1 cellular context compared by ENCODE assay signal in the genomic region with DNA sequence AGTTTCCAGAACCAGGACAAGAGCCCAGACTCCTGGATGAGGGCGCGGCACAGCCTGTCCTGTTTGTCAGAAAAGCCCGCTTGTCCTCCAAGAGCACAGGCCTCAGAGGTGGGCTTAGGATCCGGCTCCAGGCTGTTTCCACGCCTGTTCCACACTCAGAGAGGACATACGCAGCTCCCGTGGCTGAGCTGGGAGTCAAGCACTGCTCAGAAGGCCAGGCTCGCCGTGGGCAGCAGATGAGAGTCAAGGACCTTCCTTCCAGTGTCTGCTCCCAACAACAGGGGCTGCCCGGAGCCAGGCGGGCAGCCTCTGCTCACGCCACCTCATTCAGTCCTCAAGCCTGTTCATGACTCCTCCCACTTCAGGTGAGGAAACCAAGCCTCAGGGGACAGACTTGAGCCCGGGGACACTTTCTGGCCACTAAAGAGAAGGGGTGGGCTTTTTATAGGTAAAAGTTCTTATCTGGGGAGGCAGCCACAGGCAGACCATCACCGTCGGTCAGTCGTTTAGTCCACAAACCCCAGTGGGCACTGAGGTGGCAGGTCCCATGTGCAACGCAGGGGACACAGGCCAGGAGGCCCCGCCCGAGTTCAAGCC.
TF ChIP-seq lines count a peak whose summit lies in the region.

No MANE protein-coding gene starts in this region.

TF ChIP-seq in liver, 16 proteins besides CTCF, POLR2A, EP300 and RAD21:
- no peak for TF ChIP-seq YY1 (IDR thresholded peaks at IDR 0.05)
- TF ChIP-seq FOXA1 (IDR thresholded peaks at IDR 0.05) = no peak
- no peak for TF ChIP-seq GABPA (IDR thresholded peaks at IDR 0.05 in 1 of 2, conservative IDR thresholded peaks at IDR 0.05 in 1 of 2)
- TF ChIP-seq FOXA2 (IDR thresholded peaks at IDR 0.05) = no peak
- TF ChIP-seq HNF4A (conservative IDR thresholded peaks at IDR 0.05) = no peak
- no peak for TF ChIP-seq HNF4G (IDR thresholded peaks at IDR 0.05)
- no peak for TF ChIP-seq RXRA (IDR thresholded peaks at IDR 0.05)
- no peak for TF ChIP-seq REST (IDR thresholded peaks at IDR 0.05)
- TF ChIP-seq SP1 (IDR thresholded peaks at IDR 0.05) = no peak
- TF ChIP-seq, protein P1, sequence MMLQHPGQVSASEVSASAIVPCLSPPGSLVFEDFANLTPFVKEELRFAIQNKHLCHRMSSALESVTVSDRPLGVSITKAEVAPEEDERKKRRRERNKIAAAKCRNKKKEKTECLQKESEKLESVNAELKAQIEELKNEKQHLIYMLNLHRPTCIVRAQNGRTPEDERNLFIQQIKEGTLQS (IDR thresholded peaks at IDR 0.05) = no peak
- no peak for TF ChIP-seq JUND (IDR thresholded peaks at IDR 0.05)
TF ChIP-seq in liver: peak in this region for 0.
